In genomic region chr5:144469106-144469505, GRCh38 we compare ENCODE assay signal across 17 cellular contexts.
DNase-seq lines count a peak whose midpoint lies in the region; ATAC-seq, FAIRE-seq and TF ChIP-seq lines count a peak whose summit lies in the region.
"Had no signal": no experiment of that assay in that cellular context is flagged by ENCODE, and none has a peak within 500 bp of the region (broad histone marks: within the 10 kb centered on the region; RNA-seq: fewer than 3 reads in every experiment).

No MANE protein-coding gene starts in this region.

- DNase-seq in Caki2 (ENCODE audit: low read depth) (peak; percentile 45), RCC 7860 (ENCODE audit: low spot score) (peak; percentile 89), fibroblast of the aortic adventitia (ENCODE audit: low read depth) (peak; percentile 21), nephron progenitor cell (no peak), ovary (no peak), activated gamma-delta T cell (lab: John Stamatoyannopoulos, UW) (no peak), SKM-1 (lab: John Stamatoyannopoulos, UW; ENCODE audit: unreplicated experiment) (no peak), omental fat pad (ENCODE audit: low spot score) (no peak)
- DNase-seq: activated CD4-positive, alpha-beta T cell treated with anti-CD3 and anti-CD28 coated beads, Interleukin-2, amount 50 U/mL, for 1 hour; Calu3; H7; T-helper 2 cell; upper lobe of right lung; WERI-Rb-1 had no signal

- intact Hi-C loops in ovary (cut with DNase I), result no loop called here

- peak overlapping the region; percentile 11 for H3K27ac Mint-ChIP-seq in nephron progenitor cell
- H3K27ac Mint-ChIP-seq: activated naive CD8-positive, alpha-beta T cell had no signal

- no peak overlapping the region for H3K4me3 Mint-ChIP-seq in nephron progenitor cell
- H3K4me3 Mint-ChIP-seq: activated naive CD8-positive, alpha-beta T cell had no signal

- no peaks in the 10 kb centered on the region for H3K36me3 Mint-ChIP-seq in nephron progenitor cell (ENCODE audit: low read depth)
- H3K36me3 Mint-ChIP-seq: activated naive CD8-positive, alpha-beta T cell had no signal

- no peaks in the 10 kb centered on the region for H3K9me3 ChIP-seq in ovary
- H3K9me3 ChIP-seq: BLaER1 treated with 17β-estradiol and CSF1 and Interleukin-3, amounts not matched to agents 10 nM and 100 nM; upper lobe of right lung had no signal

- H3K4me3 ChIP-seq in fibroblast of the aortic adventitia (ENCODE audit: low read depth, low read length), result no peak overlapping the region
- no peak overlapping the region for H3K4me3 ChIP-seq in ovary
- H3K4me3 ChIP-seq: BLaER1 treated with 17β-estradiol and CSF1 and Interleukin-3, amounts not matched to agents 10 nM and 100 nM; upper lobe of right lung had no signal

- no peaks in the 10 kb centered on the region for H3K4me1 ChIP-seq in ovary (ENCODE audit: insufficient read depth)
- H3K4me1 ChIP-seq: upper lobe of right lung had no signal

- ATAC-seq in omental fat pad (ENCODE audit: low FRiP score), result no peak
- ATAC-seq: upper lobe of right lung had no signal

- no peak for TF ChIP-seq EP300 in ovary (IDR thresholded peaks at IDR 0.05)

- in situ Hi-C loops in Caki2 (cut with HindIII; ENCODE audit: low pct_unique_long_range_greater_than_20kb, low sequenced_read_pairs), result no loop called here

- peaks cover 33% of the 10 kb centered on the region for H3K4me1 Mint-ChIP-seq in nephron progenitor cell

- TF ChIP-seq POLR2A in ovary (IDR thresholded peaks at IDR 0.05), result no peak

- no peaks in the 10 kb centered on the region for H3K27me3 Mint-ChIP-seq in nephron progenitor cell (ENCODE audit: low read depth, poor library complexity)
- H3K27me3 Mint-ChIP-seq: activated naive CD8-positive, alpha-beta T cell had no signal

- 47 to 60% (median 56%) methylated on average over 4 of the region's 4 CpGs for WGBS in ovary, 3 donors

- TF ChIP-seq CTCF in fibroblast of the aortic adventitia (IDR thresholded peaks at IDR 0.05; ENCODE audit: insufficient read depth, low read length) (no peak), nephron progenitor cell (IDR thresholded peaks at IDR 0.05) (no peak), ovary (IDR thresholded peaks at IDR 0.05) (no peak), omental fat pad (IDR thresholded peaks at IDR 0.05) (no peak)

- H3K27ac ChIP-seq in ovary, result no peak overlapping the region
- H3K27ac ChIP-seq: BLaER1 treated with 17β-estradiol and CSF1 and Interleukin-3, amounts not matched to agents 10 nM and 100 nM; upper lobe of right lung had no signal

- peak; percentile 98 for FAIRE-seq in RCC 7860 (lab: Jason Lieb, UNC)
- FAIRE-seq: colon had no signal

- no peaks in the 10 kb centered on the region for H3K9me3 Mint-ChIP-seq in nephron progenitor cell

- H3K36me3 ChIP-seq in ovary, result no peaks in the 10 kb centered on the region
- H3K36me3 ChIP-seq: BLaER1 treated with 17β-estradiol and CSF1 and Interleukin-3, amounts not matched to agents 10 nM and 100 nM; upper lobe of right lung; WERI-Rb-1 had no signal

- no peaks in the 10 kb centered on the region for H3K27me3 ChIP-seq in ovary
- H3K27me3 ChIP-seq: BLaER1 treated with 17β-estradiol and CSF1 and Interleukin-3, amounts not matched to agents 10 nM and 100 nM; upper lobe of right lung had no signal

Comparison
In these comparisons a context has a peak if more than half of its experiments do, and no peak if none do; other contexts are left out.
1. DNase-seq: peak in Caki2 (single experiment), RCC 7860 (single experiment) and fibroblast of the aortic adventitia (single experiment); none in nephron progenitor cell (single experiment), ovary (0 of 5), activated gamma-delta T cell (single experiment), SKM-1 (single experiment) and omental fat pad (single experiment).